Comparison of ENCODE assay signal across 15 cellular contexts in genomic region chr14:52413729-52414453, GRCh38.
DNase-seq lines count a peak whose midpoint lies in the region; ATAC-seq and TF ChIP-seq lines count a peak whose summit lies in the region.
"Had no signal": no experiment of that assay in that cellular context is flagged by ENCODE, and none has a peak within 500 bp of the region (broad histone marks: within the 10 kb centered on the region; RNA-seq: fewer than 3 reads in every experiment).

No MANE protein-coding gene starts in this region.

- no peak for DNase-seq in activated naive CD4-positive, alpha-beta T cell treated with anti-CD3 and anti-CD28 coated beads, Interleukin-2, amount 10 ng/mL, durations not matched to agents 7 days and 5 days
- DNase-seq in activated naive CD4-positive, alpha-beta T cell treated with anti-CD3 and anti-CD28 coated beads, Interleukin-2, amount 50 U/mL, for 16 hours = no peak
- DNase-seq in activated CD4-positive, alpha-beta memory T cell treated with anti-CD3 and anti-CD28 coated beads for 36 hours = no peak
- DNase-seq in fibroblast of pulmonary artery (ENCODE audit: low read depth) (peak; percentile 59), osteocyte (ENCODE audit: extremely low spot score, unreplicated experiment) (no peak), activated gamma-delta T cell treated with Interleukin-2 at 50 U/mL for 16 hours (no peak)
- DNase-seq: BE2C, immature natural killer cell, NCI-H1417, NCI-H69, tibial artery had no signal

- POLR2A ChIA-PET in activated CD4-positive, alpha-beta memory T cell treated with anti-CD3 and anti-CD28 coated beads for 36 hours (lab: Charles Lee) = interaction anchor here (0.6 to 1.5 kb wide), 4 partner anchors 13 to 101 kb away, joined by 3 to 4 read pairs (median 4); partner anchors contain the start of gene PTGER2

- H3K9me3 Mint-ChIP-seq in activated naive CD4-positive, alpha-beta T cell treated with anti-CD3 and anti-CD28 coated beads, Interleukin-2, amount 10 ng/mL, durations not matched to agents 7 days and 5 days = no peaks in the 10 kb centered on the region
- no peaks in the 10 kb centered on the region for H3K9me3 Mint-ChIP-seq in activated CD4-positive, alpha-beta memory T cell treated with anti-CD3 and anti-CD28 coated beads for 36 hours
- no peaks in the 10 kb centered on the region for H3K9me3 Mint-ChIP-seq in osteocyte (ENCODE audit: unreplicated experiment)
- H3K9me3 Mint-ChIP-seq: brain, immature natural killer cell had no signal

- CTCF ChIA-PET in activated naive CD4-positive, alpha-beta T cell treated with anti-CD3 and anti-CD28 coated beads, Interleukin-2, amount 10 ng/mL, durations not matched to agents 7 days and 5 days (lab: Charles Lee) = interaction anchor here (0.9 to 2.6 kb wide), 7 partner anchors 12 to 114 kb away, joined by 3 to 16 read pairs (median 5); partner anchors contain the start of gene PTGER2
- CTCF ChIA-PET in activated CD4-positive, alpha-beta memory T cell treated with anti-CD3 and anti-CD28 coated beads for 36 hours (lab: Charles Lee) = interaction anchor here (1.6 to 2.0 kb wide), 2 partner anchors 10 to 114 kb away, joined by 6 to 7 read pairs; no protein-coding TSS in a partner anchor

- H3K27ac Mint-ChIP-seq in activated naive CD4-positive, alpha-beta T cell treated with anti-CD3 and anti-CD28 coated beads, Interleukin-2, amount 10 ng/mL, durations not matched to agents 7 days and 5 days = peak overlapping the region; percentile 83
- peak overlapping the region; percentile 69 for H3K27ac Mint-ChIP-seq in activated CD4-positive, alpha-beta memory T cell treated with anti-CD3 and anti-CD28 coated beads for 36 hours
- H3K27ac Mint-ChIP-seq in osteocyte (ENCODE audit: unreplicated experiment) = no peak overlapping the region

- no peak overlapping the region for H3K4me3 ChIP-seq in fibroblast of pulmonary artery (replicated peaks; ENCODE audit: low read depth, low read length)
- H3K4me3 ChIP-seq: right atrium auricular region, tibial artery had no signal

- peaks cover 19% of the 10 kb centered on the region for H3K36me3 Mint-ChIP-seq in activated naive CD4-positive, alpha-beta T cell treated with anti-CD3 and anti-CD28 coated beads, Interleukin-2, amount 10 ng/mL, durations not matched to agents 7 days and 5 days
- H3K36me3 Mint-ChIP-seq in activated CD4-positive, alpha-beta memory T cell treated with anti-CD3 and anti-CD28 coated beads for 36 hours = no peaks in the 10 kb centered on the region
- H3K36me3 Mint-ChIP-seq in osteocyte (ENCODE audit: unreplicated experiment) = no peaks in the 10 kb centered on the region
- H3K36me3 Mint-ChIP-seq: brain, immature natural killer cell had no signal

- H3K4me1 Mint-ChIP-seq in activated naive CD4-positive, alpha-beta T cell treated with anti-CD3 and anti-CD28 coated beads, Interleukin-2, amount 10 ng/mL, durations not matched to agents 7 days and 5 days = peaks cover 76% of the 10 kb centered on the region
- peaks cover 49% of the 10 kb centered on the region for H3K4me1 Mint-ChIP-seq in activated CD4-positive, alpha-beta memory T cell treated with anti-CD3 and anti-CD28 coated beads for 36 hours (ENCODE audit: low read depth)
- H3K4me1 Mint-ChIP-seq in osteocyte (ENCODE audit: unreplicated experiment) = peaks cover 4% of the 10 kb centered on the region
- H3K4me1 Mint-ChIP-seq: brain, immature natural killer cell had no signal

- peak overlapping the region; percentile 11 for H3K4me3 Mint-ChIP-seq in activated naive CD4-positive, alpha-beta T cell treated with anti-CD3 and anti-CD28 coated beads, Interleukin-2, amount 10 ng/mL, durations not matched to agents 7 days and 5 days
- peak overlapping the region; percentile 4 for H3K4me3 Mint-ChIP-seq in activated CD4-positive, alpha-beta memory T cell treated with anti-CD3 and anti-CD28 coated beads for 36 hours
- no peak overlapping the region for H3K4me3 Mint-ChIP-seq in osteocyte (ENCODE audit: unreplicated experiment)
- H3K4me3 Mint-ChIP-seq: brain had no signal

- no peak for TF ChIP-seq CTCF in fibroblast of pulmonary artery (IDR thresholded peaks at IDR 0.05; ENCODE audit: low read length, missing control alignments)
- TF ChIP-seq CTCF in osteocyte (IDR thresholded peaks at IDR 0.05) = no peak

- H3K27me3 Mint-ChIP-seq in activated naive CD4-positive, alpha-beta T cell treated with anti-CD3 and anti-CD28 coated beads, Interleukin-2, amount 10 ng/mL, durations not matched to agents 7 days and 5 days = no peaks in the 10 kb centered on the region
- H3K27me3 Mint-ChIP-seq in activated CD4-positive, alpha-beta memory T cell treated with anti-CD3 and anti-CD28 coated beads for 36 hours = no peaks in the 10 kb centered on the region
- peaks cover 4% of the 10 kb centered on the region for H3K27me3 Mint-ChIP-seq in osteocyte (ENCODE audit: unreplicated experiment)

- intact Hi-C loops in activated CD4-positive, alpha-beta memory T cell treated with anti-CD3 and anti-CD28 coated beads for 36 hours (cut with micrococcal nuclease) = loop anchor here (1.0 to 10.0 kb wide), 5 partner anchors 11 to 778 kb away; partner anchors contain the start of gene FERMT2

- ATAC-seq in HG03045 (IDR thresholded peaks at IDR 0.05; ENCODE audit: unreplicated experiment) (no peak), GM19324 (IDR thresholded peaks at IDR 0.05; ENCODE audit: low FRiP score, unreplicated experiment) (no peak)
